17 cellular contexts compared by ENCODE assay signal in genomic region chr2:217742276-217742675, GRCh38.
"Had no signal": no experiment of that assay in that cellular context is flagged by ENCODE, and none has a peak within 500 bp of the region (broad histone marks: within the 10 kb centered on the region; RNA-seq: fewer than 3 reads in every experiment).

No MANE protein-coding gene starts in this region.

- H3K9ac ChIP-seq: neural progenitor cell had no signal

- H3K4me1 Mint-ChIP-seq: activated CD4-positive, alpha-beta T cell treated with anti-CD3 and anti-CD28 coated beads, Interleukin-2, amount 10 ng/mL, durations not matched to agents 7 days and 5 days; immature natural killer cell had no signal

- DNase-seq: activated CD4-positive, alpha-beta T cell treated with anti-CD3 and anti-CD28 coated beads, Interleukin-2, amount 10 ng/mL, durations not matched to agents 7 days and 5 days; activated gamma-delta T cell; effector CD4-positive, alpha-beta T cell; immature natural killer cell; mesenchymal stem cell; naive B cell; right cardiac atrium; stimulated activated CD4-positive, alpha-beta T cell treated with anti-CD3 and anti-CD28 coated beads, Interleukin-2, amount 100 ng/mL, for 24 hours; stimulated activated naive CD4-positive, alpha-beta T cell treated with Interleukin-2 at 50 U/mL for 16 hours had no signal

- H3K4me3 ChIP-seq: adrenal gland, mucosa of descending colon, neural progenitor cell, prostate gland, tibial nerve had no signal

- H3K27ac Mint-ChIP-seq: activated CD4-positive, alpha-beta T cell treated with anti-CD3 and anti-CD28 coated beads, Interleukin-2, amount 10 ng/mL, durations not matched to agents 7 days and 5 days; immature natural killer cell; neural progenitor cell; T-helper 1 cell treated with Interleukin-12 subunit alpha and Interleukin-12 subunit beta and Interleukin-4 antibody, amounts not matched to agents 30 μg/mL and 1 μg/mL, for 36 hours had no signal

- H3K4me1 ChIP-seq: neural progenitor cell, prostate gland had no signal

- H3K9me3 ChIP-seq: adrenal gland, mucosa of descending colon, prostate gland, tibial nerve had no signal

- H3K4me3 Mint-ChIP-seq: activated CD4-positive, alpha-beta T cell treated with anti-CD3 and anti-CD28 coated beads, Interleukin-2, amount 10 ng/mL, durations not matched to agents 7 days and 5 days; immature natural killer cell; naive B cell; T-helper 1 cell treated with Interleukin-12 subunit alpha and Interleukin-12 subunit beta and Interleukin-4 antibody, amounts not matched to agents 30 μg/mL and 1 μg/mL, for 36 hours had no signal

- H3K27ac ChIP-seq: neural progenitor cell, prostate gland had no signal

- H3K36me3 Mint-ChIP-seq: activated naive CD4-positive, alpha-beta T cell treated with anti-CD3 and anti-CD28 coated beads, Interleukin-2, amount 50 U/mL, for 72 hours; immature natural killer cell; neural progenitor cell had no signal

- H3K36me3 ChIP-seq: adrenal gland, neural progenitor cell, prostate gland, tibial nerve had no signal

- H3K27me3 ChIP-seq: adrenal gland, neural progenitor cell, tibial nerve had no signal

- ATAC-seq: activated naive CD4-positive, alpha-beta T cell treated with anti-CD3 and anti-CD28 coated beads, Interleukin-2, amount 50 U/mL, for 72 hours; esophagus mucosa; mucosa of descending colon; right cardiac atrium had no signal

- H3K9me3 Mint-ChIP-seq: activated CD4-positive, alpha-beta T cell treated with anti-CD3 and anti-CD28 coated beads, Interleukin-2, amount 10 ng/mL, durations not matched to agents 7 days and 5 days; activated naive CD4-positive, alpha-beta T cell treated with anti-CD3 and anti-CD28 coated beads, Interleukin-2, amount 50 U/mL, for 72 hours; immature natural killer cell; neural progenitor cell; T-helper 1 cell treated with Interleukin-12 subunit alpha and Interleukin-12 subunit beta and Interleukin-4 antibody, amounts not matched to agents 30 μg/mL and 1 μg/mL, for 36 hours had no signal
